Comparison of ENCODE assay signal across 1 cellular context in the genomic region with DNA sequence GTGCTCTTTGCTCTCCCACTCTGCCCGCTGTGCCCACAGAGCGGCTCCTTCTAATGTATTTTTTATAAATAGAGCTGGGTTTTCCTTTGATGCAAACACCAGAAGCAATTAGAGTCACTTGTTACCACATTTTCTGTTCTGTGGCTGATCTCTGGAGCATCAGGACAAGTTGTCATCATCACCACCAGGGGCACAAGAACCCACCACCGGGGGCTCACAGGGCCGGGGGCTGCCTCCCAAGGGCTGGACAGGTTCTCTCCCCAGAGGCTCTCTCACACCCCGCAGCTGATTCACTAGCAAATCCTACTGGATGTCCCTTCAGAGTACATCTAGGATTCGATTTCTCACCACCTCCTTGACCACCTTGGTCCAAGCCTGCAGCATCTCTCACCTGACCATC.
TF ChIP-seq lines count a peak whose summit lies in the region.

No MANE protein-coding gene starts in this region.

TF ChIP-seq in H1, 55 proteins besides CTCF, POLR2A, EP300 and RAD21:
- TF ChIP-seq FOSL1 (IDR thresholded peaks at IDR 0.05; ENCODE audit: insufficient read depth, low read depth, low read length) (no peak), CBX5 (IDR thresholded peaks at IDR 0.05; ENCODE audit: low read depth, low read length) (no peak), CHD2 (IDR thresholded peaks at IDR 0.05; ENCODE audit: low read length) (no peak), RNF2 (IDR thresholded peaks at IDR 0.05; ENCODE audit: borderline replicate concordance, low read depth, low read length, missing control alignments, poor library complexity, severe bottlenecking) (no peak), KDM4A (IDR thresholded peaks at IDR 0.05; ENCODE audit: low read depth, low read length, severe bottlenecking) (no peak), ZNF274 (IDR thresholded peaks at IDR 0.05; ENCODE audit: borderline replicate concordance, extremely low read depth, low read length) (no peak), ASH2L (IDR thresholded peaks at IDR 0.05; ENCODE audit: low read length) (no peak), RXRA (IDR thresholded peaks at IDR 0.05; ENCODE audit: insufficient read depth, low read depth, low read length) (no peak), CEBPB (IDR thresholded peaks at IDR 0.05; ENCODE audit: low read depth, low read length) (no peak), TAF7 (optimal IDR thresholded peaks at IDR 0.05; ENCODE audit: borderline replicate concordance, low read depth, low read length) (no peak), GTF2F1 (IDR thresholded peaks at IDR 0.05; ENCODE audit: borderline replicate concordance, low read depth, low read length) (no peak), POU5F1 (IDR thresholded peaks at IDR 0.05; ENCODE audit: low read depth, low read length) (no peak), RFX5 (IDR thresholded peaks at IDR 0.05; ENCODE audit: borderline replicate concordance, low read depth, low read length) (no peak), SRF (IDR thresholded peaks at IDR 0.05; ENCODE audit: low read depth, low read length) (no peak), CBX8 (IDR thresholded peaks at IDR 0.05; ENCODE audit: borderline replicate concordance, low read depth, low read length) (no peak), EZH2 (IDR thresholded peaks at IDR 0.05; ENCODE audit: low read depth, low read length, severe bottlenecking) (no peak)
- TF ChIP-seq, protein P1, sequence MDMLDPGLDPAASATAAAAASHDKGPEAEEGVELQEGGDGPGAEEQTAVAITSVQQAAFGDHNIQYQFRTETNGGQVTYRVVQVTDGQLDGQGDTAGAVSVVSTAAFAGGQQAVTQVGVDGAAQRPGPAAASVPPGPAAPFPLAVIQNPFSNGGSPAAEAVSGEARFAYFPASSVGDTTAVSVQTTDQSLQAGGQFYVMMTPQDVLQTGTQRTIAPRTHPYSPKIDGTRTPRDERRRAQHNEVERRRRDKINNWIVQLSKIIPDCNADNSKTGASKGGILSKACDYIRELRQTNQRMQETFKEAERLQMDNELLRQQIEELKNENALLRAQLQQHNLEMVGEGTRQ (IDR thresholded peaks at IDR 0.05; ENCODE audit: low read length): no peak
- TF ChIP-seq, protein P2, sequence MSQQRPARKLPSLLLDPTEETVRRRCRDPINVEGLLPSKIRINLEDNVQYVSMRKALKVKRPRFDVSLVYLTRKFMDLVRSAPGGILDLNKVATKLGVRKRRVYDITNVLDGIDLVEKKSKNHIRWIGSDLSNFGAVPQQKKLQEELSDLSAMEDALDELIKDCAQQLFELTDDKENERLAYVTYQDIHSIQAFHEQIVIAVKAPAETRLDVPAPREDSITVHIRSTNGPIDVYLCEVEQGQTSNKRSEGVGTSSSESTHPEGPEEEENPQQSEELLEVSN (IDR thresholded peaks at IDR 0.05): no peak
- TF ChIP-seq, protein P3, sequence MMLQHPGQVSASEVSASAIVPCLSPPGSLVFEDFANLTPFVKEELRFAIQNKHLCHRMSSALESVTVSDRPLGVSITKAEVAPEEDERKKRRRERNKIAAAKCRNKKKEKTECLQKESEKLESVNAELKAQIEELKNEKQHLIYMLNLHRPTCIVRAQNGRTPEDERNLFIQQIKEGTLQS (IDR thresholded peaks at IDR 0.05; ENCODE audit: insufficient read depth, low read depth, low read length): no peak
